26 cellular contexts compared by ENCODE assay signal in genomic region chr6:84399003-84399402, GRCh38.
"Had no signal": no experiment of that assay in that cellular context is flagged by ENCODE, and none has a peak within 500 bp of the region (broad histone marks: within the 10 kb centered on the region; RNA-seq: fewer than 3 reads in every experiment).

No MANE protein-coding gene starts in this region.

- ATAC-seq: effector memory CD8-positive, alpha-beta T cell; esophagus mucosa; foreskin keratinocyte; gastroesophageal sphincter; heart left ventricle; left cardiac atrium; left lung; left ventricle myocardium superior; lower lobe of right lung; mucosa of descending colon had no signal

- H3K27ac Mint-ChIP-seq: dendritic cell treated with granulocyte-macrophage colony-stimulating factor and Interleukin-4, amounts not matched to agents 40 ng/mL and 50 ng/mL, for 4 days; effector memory CD8-positive, alpha-beta T cell; endodermal cell; immature natural killer cell; mesothelial cell of epicardium had no signal

- H3K9me3 ChIP-seq: colonic mucosa, esophagus squamous epithelium, gastroesophageal sphincter, heart left ventricle, left lung, lower lobe of right lung, mucosa of descending colon had no signal

- H3K79me2 ChIP-seq: hepatocyte had no signal

- H3K27me3 Mint-ChIP-seq: dendritic cell treated with granulocyte-macrophage colony-stimulating factor and Interleukin-4, amounts not matched to agents 40 ng/mL and 50 ng/mL, for 4 days; effector memory CD8-positive, alpha-beta T cell had no signal

- H3K9me3 Mint-ChIP-seq: dendritic cell treated with granulocyte-macrophage colony-stimulating factor and Interleukin-4, amounts not matched to agents 40 ng/mL and 50 ng/mL, for 4 days; endodermal cell; mesothelial cell of epicardium had no signal

- H3K4me3 Mint-ChIP-seq: dendritic cell treated with granulocyte-macrophage colony-stimulating factor and Interleukin-4, amounts not matched to agents 40 ng/mL and 50 ng/mL, for 4 days; effector memory CD8-positive, alpha-beta T cell; endodermal cell; immature natural killer cell; mesothelial cell of epicardium had no signal

- H3K36me3 Mint-ChIP-seq: immature natural killer cell, mesothelial cell of epicardium had no signal

- H3K27me3 ChIP-seq: colonic mucosa, esophagus squamous epithelium, foreskin keratinocyte, gastroesophageal sphincter, heart left ventricle, hepatocyte, left lung had no signal

- H2AFZ ChIP-seq: hepatocyte had no signal

- DNase-seq: colonic mucosa; cortex of kidney; effector CD8-positive, alpha-beta T cell; effector memory CD8-positive, alpha-beta T cell; endodermal cell; erythroblast; esophagus squamous epithelium; foreskin keratinocyte; heart left ventricle; hypothalamus; immature natural killer cell; islet precursor cell; left cardiac atrium; left lung; left ventricle myocardium superior; lower lobe of right lung; mesenchymal stem cell; mucosa of descending colon had no signal

- H3K4me3 ChIP-seq: colonic mucosa, esophagus squamous epithelium, gastroesophageal sphincter, heart left ventricle, hepatocyte, left lung, lower lobe of right lung, mucosa of descending colon had no signal

- H3K36me3 ChIP-seq: colonic mucosa, esophagus squamous epithelium, gastroesophageal sphincter, heart left ventricle, left lung, lower lobe of right lung had no signal

- FAIRE-seq: endometrium, frontal cortex had no signal

- H3K4me1 Mint-ChIP-seq: endodermal cell, immature natural killer cell had no signal

- H3K27ac ChIP-seq: colonic mucosa, epithelial cell of prostate, esophagus squamous epithelium, foreskin keratinocyte, gastroesophageal sphincter, heart left ventricle, hepatocyte, left lung, lower lobe of right lung had no signal

- H3K4me2 ChIP-seq: hepatocyte had no signal

- H3K4me1 ChIP-seq: colonic mucosa, esophagus squamous epithelium, foreskin keratinocyte, gastroesophageal sphincter, heart left ventricle, left lung, lower lobe of right lung had no signal
